In the genomic region with DNA sequence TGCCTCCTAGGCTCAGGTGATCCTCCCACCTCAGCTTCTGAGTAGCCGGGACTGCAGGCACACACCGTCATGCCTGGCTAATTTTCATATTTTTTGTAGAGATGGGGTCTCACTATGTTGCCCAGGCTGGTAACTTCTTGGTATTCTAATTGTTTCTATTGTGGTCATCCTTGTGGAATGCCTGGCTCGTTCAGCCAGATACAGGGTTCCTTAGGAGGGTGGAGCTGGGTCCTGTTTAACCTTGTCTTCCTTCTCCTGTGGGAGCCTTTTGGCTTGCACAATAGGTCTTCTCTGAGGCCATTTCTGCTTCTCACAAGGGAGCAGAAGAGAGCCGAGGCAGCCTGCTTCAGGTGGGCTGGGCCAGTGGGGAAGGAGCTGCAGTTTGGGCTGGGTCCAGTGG, we compare ENCODE assay signal across 1 cellular context.
TF ChIP-seq lines count a peak whose summit lies in the region.

No MANE protein-coding gene starts in this region.

TF ChIP-seq in HepG2, 621 proteins besides CTCF, POLR2A, EP300 and RAD21:
- TF ChIP-seq ZNF431 (CRISPR knock-in tag; IDR thresholded peaks at IDR 0.05; ENCODE audit: borderline replicate concordance, low read depth) (no peak), ZNF121 (CRISPR knock-in tag; IDR thresholded peaks at IDR 0.05) (peak; percentile 75), ZNF570 (CRISPR knock-in tag; IDR thresholded peaks at IDR 0.05; ENCODE audit: borderline replicate concordance) (no peak), ZFP1 (CRISPR knock-in tag; IDR thresholded peaks at IDR 0.05) (no peak), ZNF557 (CRISPR knock-in tag; IDR thresholded peaks at IDR 0.05) (no peak)
- TF ChIP-seq, protein P1, sequence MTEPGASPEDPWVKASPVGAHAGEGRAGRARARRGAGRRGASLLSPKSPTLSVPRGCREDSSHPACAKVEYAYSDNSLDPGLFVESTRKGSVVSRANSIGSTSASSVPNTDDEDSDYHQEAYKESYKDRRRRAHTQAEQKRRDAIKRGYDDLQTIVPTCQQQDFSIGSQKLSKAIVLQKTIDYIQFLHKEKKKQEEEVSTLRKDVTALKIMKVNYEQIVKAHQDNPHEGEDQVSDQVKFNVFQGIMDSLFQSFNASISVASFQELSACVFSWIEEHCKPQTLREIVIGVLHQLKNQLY (CRISPR knock-in tag; IDR thresholded peaks at IDR 0.05) = no peak
TF ChIP-seq in HepG2: peak in this region for 1.
